19 cellular contexts compared by ENCODE assay signal in genomic region chr2:68653034-68653433, GRCh38. TPM values are rescaled to one million over a fixed set of nuclear protein-coding genes. Genes with fewer than 3 reads are reported as not detected.
DNase-seq lines count a peak whose midpoint lies in the region; ATAC-seq, FAIRE-seq and TF ChIP-seq lines count a peak whose summit lies in the region.
"Had no signal": no experiment of that assay in that cellular context is flagged by ENCODE, and none has a peak within 500 bp of the region (broad histone marks: within the 10 kb centered on the region; RNA-seq: fewer than 3 reads in every experiment).

No MANE protein-coding gene starts in this region.

- TF ChIP-seq EP300 in K562 (IDR thresholded peaks at IDR 0.05; ENCODE audit: low read length) = no peak

- no peak for TF ChIP-seq RAD21 in K562 (CRISPR knock-in tag; conservative IDR thresholded peaks at IDR 0.05 in 1 of 2, IDR thresholded peaks at IDR 0.05 in 1 of 2)

- H4K20me1 ChIP-seq in K562 (replicated peaks; ENCODE audit: control insufficient read depth, insufficient read depth, low read length) = no peaks in the 10 kb centered on the region

- TF ChIP-seq CTCF in K562 (IDR thresholded peaks at IDR 0.05 in 2 of 3, conservative IDR thresholded peaks at IDR 0.05 in 1 of 3; ENCODE audit: insufficient read depth in 2 of 3, low read depth in 1 of 3, low read length in 3 of 3) = no peak

- no peak for TF ChIP-seq POLR2A in K562 (conservative IDR thresholded peaks at IDR 0.05)

- in situ Hi-C loops in K562 (cut with MboI) = no loop called here

- no peaks in the 10 kb centered on the region for H3K27me3 ChIP-seq in K562 (ENCODE audit: control insufficient read depth in 2 of 2, insufficient read depth in 2 of 2, low read length in 2 of 2)
- H3K27me3 ChIP-seq: gastrocnemius medialis had no signal

- peak overlapping the region; percentile 84 for H2AFZ ChIP-seq in K562 (ENCODE audit: low read depth, low read length)

- no peaks in the 10 kb centered on the region; the same call in 2 of the 3 replicates for H3K36me3 ChIP-seq in K562 (ENCODE audit: control insufficient read depth, insufficient read depth, low read length)
- H3K36me3 ChIP-seq: gastrocnemius medialis, neutrophil had no signal

- H3K4me3 ChIP-seq in K562 = no peak overlapping the region
- H3K4me3 ChIP-seq: gastrocnemius medialis, mucosa of descending colon had no signal

- H3K4me2 ChIP-seq in K562 (ENCODE audit: insufficient read depth, low read length) = peak overlapping the region; percentile 72; the same call in 1 of the 2 replicates

- no peaks in the 10 kb centered on the region for H3K9me1 ChIP-seq in K562 (ENCODE audit: control insufficient read depth, insufficient read depth, low read length)

- no peaks in the 10 kb centered on the region for H3K79me2 ChIP-seq in K562 (ENCODE audit: control insufficient read depth, insufficient read depth, low read length)

- H3K4me1 ChIP-seq in K562 (replicated peaks in 1 of 2; ENCODE audit: control insufficient read depth in 2 of 2, insufficient read depth in 2 of 2, low read length in 2 of 2) = peaks cover 18 to 40% of the 10 kb centered on the region in 2 experiments
- H3K4me1 ChIP-seq: gastrocnemius medialis had no signal

- CTCF ChIA-PET in K562 (lab: Yijun Ruan, JAX; ENCODE audit: low intra/inter-chr PET ratio) = no interaction called here
- CTCF ChIA-PET in HEK293T (lab: Yijun Ruan, JAX) = no interaction called here

- no peak for FAIRE-seq in K562 (lab: Jason Lieb, UNC)

- H3K9me3 ChIP-seq in K562 (replicated peaks; ENCODE audit: control insufficient read depth, insufficient read depth, low read depth, low read length) = no peaks in the 10 kb centered on the region
- H3K9me3 ChIP-seq: gastrocnemius medialis, mucosa of descending colon, neutrophil had no signal

- peak; percentile 34 for ATAC-seq in SK-N-SH treated with all-trans-retinoic acid at 6 μM for 48 hours
- ATAC-seq in K562 = no peak
- peak; percentile 41 for ATAC-seq in stimulated activated naive CD8-positive, alpha-beta T cell treated with anti-CD3 and anti-CD28 coated beads, Interleukin-15, Interleukin-2, amounts not matched to agents 100 U/mL and 50 U/mL, for 24 hours
- ATAC-seq in left ventricle myocardium superior = no peak

- peak; percentile 59 to 63 for DNase-seq in activated T-cell treated with anti-CD3 and anti-CD28 coated beads, Interleukin-2, amount 50 U/mL, for 48 hours
- DNase-seq in activated T-cell treated with anti-CD3 and anti-CD28 coated beads for 4 hours = no peak
- DNase-seq in K562 (ENCODE audit: extremely low read depth in 1 of 4, low spot score in 3 of 4) = no peak
- peak; percentile 27 for DNase-seq in stimulated activated naive CD8-positive, alpha-beta T cell treated with anti-CD3 and anti-CD28 coated beads, Interleukin-15, Interleukin-2, amounts not matched to agents 100 U/mL and 50 U/mL, for 24 hours
- no peak for DNase-seq in NCI-H187 treated with DMSO at 0.1 percent for 48 hours (lab: John Stamatoyannopoulos, UW)
- DNase-seq in left ventricle myocardium superior = no peak
- no peak for DNase-seq in HEK293T (ENCODE audit: extremely low spot score)
- DNase-seq: DMS79, gastrocnemius medialis, Karpas-422, NCI-H146, SIG-M5, substantia nigra had no signal

- 0 out of 4 replicates have a peak overlapping the region, but pooled peaks of 1 of the 2 experiments have one; percentile 24 for H3K9ac ChIP-seq in K562 (ENCODE audit: insufficient read depth in 1 of 2, low read depth in 2 of 2, low read length in 2 of 2)

- POLR2A ChIA-PET in K562 (lab: Yijun Ruan, JAX) (interaction anchor here (0.6 to 3.6 kb wide), 3 partner anchors 10 to 129 kb away, joined by 4 to 14 read pairs (median 5); partner anchors contain the start of gene PROKR1), HEK293T (lab: Yijun Ruan, JAX) (no interaction called here)

- no TSS peak for BruUV-seq in K562 (replicated peaks; lab: Mats Ljungman, UMichigan)

- WGBS in K562 (ENCODE audit: insufficient coverage, low coverage, missing lambda C conversion rate) = 73% methylated on average over 9 of the region's 9 CpGs

- no peak overlapping the region for H3K27ac ChIP-seq in K562 (ENCODE audit: extremely low read depth, low read depth, low read length)
- H3K27ac ChIP-seq: gastrocnemius medialis, neutrophil had no signal

- intact Hi-C loops in K562 (cut with micrococcal nuclease) (no loop called here), left ventricle myocardium superior (cut with micrococcal nuclease) (no loop called here)

TF ChIP-seq in SK-N-SH treated with all-trans-retinoic acid at 6 μM for 48 hours, 23 proteins besides CTCF, POLR2A, EP300 and RAD21 (continues in another document):
- no peak for TF ChIP-seq RARB (CRISPR knock-in tag; IDR thresholded peaks at IDR 0.05)
- no peak for TF ChIP-seq ZNF565 (CRISPR knock-in tag; conservative IDR thresholded peaks at IDR 0.05; ENCODE audit: low read depth)
- TF ChIP-seq, protein P1, sequence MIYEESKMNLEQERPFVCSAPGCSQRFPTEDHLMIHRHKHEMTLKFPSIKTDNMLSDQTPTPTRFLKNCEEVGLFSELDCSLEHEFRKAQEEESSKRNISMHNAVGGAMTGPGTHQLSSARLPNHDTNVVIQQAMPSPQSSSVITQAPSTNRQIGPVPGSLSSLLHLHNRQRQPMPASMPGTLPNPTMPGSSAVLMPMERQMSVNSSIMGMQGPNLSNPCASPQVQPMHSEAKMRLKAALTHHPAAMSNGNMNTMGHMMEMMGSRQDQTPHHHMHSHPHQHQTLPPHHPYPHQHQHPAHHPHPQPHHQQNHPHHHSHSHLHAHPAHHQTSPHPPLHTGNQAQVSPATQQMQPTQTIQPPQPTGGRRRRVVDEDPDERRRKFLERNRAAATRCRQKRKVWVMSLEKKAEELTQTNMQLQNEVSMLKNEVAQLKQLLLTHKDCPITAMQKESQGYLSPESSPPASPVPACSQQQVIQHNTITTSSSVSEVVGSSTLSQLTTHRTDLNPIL (CRISPR knock-in tag; IDR thresholded peaks at IDR 0.05; ENCODE audit: low read depth) = no peak
- no peak for TF ChIP-seq ESRRG (CRISPR knock-in tag; IDR thresholded peaks at IDR 0.05)
- no peak for TF ChIP-seq ZFP30 (CRISPR knock-in tag; IDR thresholded peaks at IDR 0.05)
- TF ChIP-seq CSDC2 (CRISPR knock-in tag; IDR thresholded peaks at IDR 0.05) = no peak

TF ChIP-seq in K562, 482 proteins besides CTCF, POLR2A, EP300 and RAD21:
- TF ChIP-seq, protein P2, sequence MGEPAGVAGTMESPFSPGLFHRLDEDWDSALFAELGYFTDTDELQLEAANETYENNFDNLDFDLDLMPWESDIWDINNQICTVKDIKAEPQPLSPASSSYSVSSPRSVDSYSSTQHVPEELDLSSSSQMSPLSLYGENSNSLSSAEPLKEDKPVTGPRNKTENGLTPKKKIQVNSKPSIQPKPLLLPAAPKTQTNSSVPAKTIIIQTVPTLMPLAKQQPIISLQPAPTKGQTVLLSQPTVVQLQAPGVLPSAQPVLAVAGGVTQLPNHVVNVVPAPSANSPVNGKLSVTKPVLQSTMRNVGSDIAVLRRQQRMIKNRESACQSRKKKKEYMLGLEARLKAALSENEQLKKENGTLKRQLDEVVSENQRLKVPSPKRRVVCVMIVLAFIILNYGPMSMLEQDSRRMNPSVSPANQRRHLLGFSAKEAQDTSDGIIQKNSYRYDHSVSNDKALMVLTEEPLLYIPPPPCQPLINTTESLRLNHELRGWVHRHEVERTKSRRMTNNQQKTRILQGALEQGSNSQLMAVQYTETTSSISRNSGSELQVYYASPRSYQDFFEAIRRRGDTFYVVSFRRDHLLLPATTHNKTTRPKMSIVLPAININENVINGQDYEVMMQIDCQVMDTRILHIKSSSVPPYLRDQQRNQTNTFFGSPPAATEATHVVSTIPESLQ (CRISPR knock-in tag; IDR thresholded peaks at IDR 0.05) = no peak
- no peak for TF ChIP-seq ZNF699 (CRISPR knock-in tag; IDR thresholded peaks at IDR 0.05; ENCODE audit: insufficient replicate concordance)

TF ChIP-seq in HEK293T, 16 proteins besides CTCF, POLR2A, EP300 and RAD21:
- TF ChIP-seq L3MBTL2 (conservative IDR thresholded peaks at IDR 0.05) (no peak), SUZ12 (IDR thresholded peaks at IDR 0.05) (no peak), BHLHE40 (IDR thresholded peaks at IDR 0.05; ENCODE audit: borderline replicate concordance) (no peak), NFRKB (IDR thresholded peaks at IDR 0.05) (no peak), LEF1 (IDR thresholded peaks at IDR 0.05; ENCODE audit: borderline replicate concordance) (no peak), FOXM1 (IDR thresholded peaks at IDR 0.05; ENCODE audit: borderline replicate concordance) (no peak), TARDBP (IDR thresholded peaks at IDR 0.05) (no peak)
- TF ChIP-seq, protein P3, sequence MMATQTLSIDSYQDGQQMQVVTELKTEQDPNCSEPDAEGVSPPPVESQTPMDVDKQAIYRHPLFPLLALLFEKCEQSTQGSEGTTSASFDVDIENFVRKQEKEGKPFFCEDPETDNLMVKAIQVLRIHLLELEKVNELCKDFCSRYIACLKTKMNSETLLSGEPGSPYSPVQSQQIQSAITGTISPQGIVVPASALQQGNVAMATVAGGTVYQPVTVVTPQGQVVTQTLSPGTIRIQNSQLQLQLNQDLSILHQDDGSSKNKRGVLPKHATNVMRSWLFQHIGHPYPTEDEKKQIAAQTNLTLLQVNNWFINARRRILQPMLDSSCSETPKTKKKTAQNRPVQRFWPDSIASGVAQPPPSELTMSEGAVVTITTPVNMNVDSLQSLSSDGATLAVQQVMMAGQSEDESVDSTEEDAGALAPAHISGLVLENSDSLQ (IDR thresholded peaks at IDR 0.05) = no peak
TF ChIP-seq in HEK293T: peak in this region for 0.

RNA-seq across cellular contexts. Expression of gene PROKR1, which starts 9.7 kb away (rescaled TPM):
- 0.09 and 0.21 TPM in 2 replicates for total RNA-seq in K562 (2011; cell fraction: chromatin; rRNA removed; ENCODE audit: low replicate concordance)
- total RNA-seq in K562 (2011; cell fraction: nucleolus; rRNA removed) = 0.17 and 0.26 TPM in 2 replicates
- total RNA-seq in K562 (2011; cell fraction: nucleoplasm; rRNA removed) = 0.15 and 0.23 TPM in 2 replicates
- 0.05 and 0.08 TPM in 2 replicates for total RNA-seq in K562 (2014; rRNA removed)
- 0.10 and 0.15 TPM in 2 replicates for total RNA-seq in K562 (2014; rRNA removed; fragmentation: Illumina TruSeq; extraction: Trizol)
- 0.08 and 0.11 TPM in 2 replicates for total RNA-seq in K562 (2015; rRNA removed; fragmentation: Illumina TruSeq; extraction: Trizol)
- 0.18 and 0.22 TPM in 2 replicates for total RNA-seq in K562 (2021)
- 0.07 TPM in 1 of 2 replicates, not detected in the other for polyA plus RNA-seq in K562 (2011; rRNA removed)
- not detected in 2 replicates for polyA plus RNA-seq in K562 (2011; cell fraction: cytosol; rRNA removed)
- polyA plus RNA-seq in K562 (2011; cell fraction: nucleus; rRNA removed) = 0.06 TPM in 1 of 2 replicates, not detected in the other
- 0.15 and 0.27 TPM in 2 replicates for polyA plus RNA-seq in K562 (2012)
- polyA plus RNA-seq in K562 (2014; fragmentation: Illumina TruSeq; extraction: Trizol) = 0.06 and 0.16 TPM in 2 replicates
- polyA plus RNA-seq in K562 (2014; fragmentation: Nextera tagmentation; extraction: Ambion mirVana) = under 1 TPM in 1 of 2 experiments, not detected in 1; 0.03 TPM
- polyA plus RNA-seq in K562 (2014; rRNA removed) = 0.01 TPM in 1 of 2 replicates, not detected in the other
- polyA minus RNA-seq in K562 (2011; rRNA and poly(A)+ RNA removed) = 0.14 TPM in 1 of 2 replicates, not detected in the other
- polyA minus RNA-seq in K562 (2011; cell fraction: cytosol; rRNA and poly(A)+ RNA removed) = not detected in 2 replicates
- polyA minus RNA-seq in K562 (2011; cell fraction: nucleus; rRNA and poly(A)+ RNA removed) = not detected in 2 replicates
- not detected for total RNA-seq in left ventricle myocardium superior
- total RNA-seq: CD8-positive, alpha-beta T cell; H4; NCI-H460 had no signal

Comparison
In these comparisons a context has a peak if more than half of its experiments do, and no peak if none do; other contexts are left out.
1. DNase-seq: peak in activated T-cell treated with anti-CD3 and anti-CD28 coated beads, Interleukin-2, amount 50 U/mL, for 48 hours (2 of 2) and stimulated activated naive CD8-positive, alpha-beta T cell treated with anti-CD3 and anti-CD28 coated beads, Interleukin-15, Interleukin-2, amounts not matched to agents 100 U/mL and 50 U/mL, for 24 hours (single experiment); none in activated T-cell treated with anti-CD3 and anti-CD28 coated beads for 4 hours (single experiment), K562 (0 of 4), NCI-H187 treated with DMSO at 0.1 percent for 48 hours (single experiment), left ventricle myocardium superior (single experiment) and HEK293T (single experiment).
2. ATAC-seq: peak in SK-N-SH treated with all-trans-retinoic acid at 6 μM for 48 hours (single experiment) and stimulated activated naive CD8-positive, alpha-beta T cell treated with anti-CD3 and anti-CD28 coated beads, Interleukin-15, Interleukin-2, amounts not matched to agents 100 U/mL and 50 U/mL, for 24 hours (single experiment); none in K562 (single experiment) and left ventricle myocardium superior (single experiment).